Comparison of ENCODE assay signal across 1 cellular context in genomic region chrX:1446984-1447968, GRCh38.
TF ChIP-seq lines count a peak whose summit lies in the region.

No MANE protein-coding gene starts in this region.

TF ChIP-seq in GM12878, 131 proteins besides CTCF, POLR2A, EP300 and RAD21:
- TF ChIP-seq MTA3 (IDR thresholded peaks at IDR 0.05; ENCODE audit: borderline replicate concordance, low read length) (0 out of 2 replicates have a peak, but pooled peaks have one; percentile 25), NR2F1 (conservative IDR thresholded peaks at IDR 0.05) (peak; percentile 55; the same call in 1 of the 2 replicates), ZBTB33 (IDR thresholded peaks at IDR 0.05) (peak; percentile 85; the same call in 1 of the 2 replicates), IKZF2 (IDR thresholded peaks at IDR 0.05) (0 out of 4 replicates have a peak, but pooled peaks of 1 of the 2 experiments have one; percentile 7), CBX5 (IDR thresholded peaks at IDR 0.05; ENCODE audit: low read depth) (0 out of 2 replicates have a peak, but pooled peaks have one; percentile 19), SPI1 (IDR thresholded peaks at IDR 0.05; ENCODE audit: borderline replicate concordance, insufficient read depth, low read depth, low read length) (peak; percentile 47; the same call in 1 of the 2 replicates), NR2C1 (IDR thresholded peaks at IDR 0.05) (peak; percentile 39; the same call in 1 of the 2 replicates), YY1 (IDR thresholded peaks at IDR 0.05; ENCODE audit: low read depth, low read length) (peak; percentile 92)
